ENCODE assay signal across 12 cellular contexts in the genomic region with DNA sequence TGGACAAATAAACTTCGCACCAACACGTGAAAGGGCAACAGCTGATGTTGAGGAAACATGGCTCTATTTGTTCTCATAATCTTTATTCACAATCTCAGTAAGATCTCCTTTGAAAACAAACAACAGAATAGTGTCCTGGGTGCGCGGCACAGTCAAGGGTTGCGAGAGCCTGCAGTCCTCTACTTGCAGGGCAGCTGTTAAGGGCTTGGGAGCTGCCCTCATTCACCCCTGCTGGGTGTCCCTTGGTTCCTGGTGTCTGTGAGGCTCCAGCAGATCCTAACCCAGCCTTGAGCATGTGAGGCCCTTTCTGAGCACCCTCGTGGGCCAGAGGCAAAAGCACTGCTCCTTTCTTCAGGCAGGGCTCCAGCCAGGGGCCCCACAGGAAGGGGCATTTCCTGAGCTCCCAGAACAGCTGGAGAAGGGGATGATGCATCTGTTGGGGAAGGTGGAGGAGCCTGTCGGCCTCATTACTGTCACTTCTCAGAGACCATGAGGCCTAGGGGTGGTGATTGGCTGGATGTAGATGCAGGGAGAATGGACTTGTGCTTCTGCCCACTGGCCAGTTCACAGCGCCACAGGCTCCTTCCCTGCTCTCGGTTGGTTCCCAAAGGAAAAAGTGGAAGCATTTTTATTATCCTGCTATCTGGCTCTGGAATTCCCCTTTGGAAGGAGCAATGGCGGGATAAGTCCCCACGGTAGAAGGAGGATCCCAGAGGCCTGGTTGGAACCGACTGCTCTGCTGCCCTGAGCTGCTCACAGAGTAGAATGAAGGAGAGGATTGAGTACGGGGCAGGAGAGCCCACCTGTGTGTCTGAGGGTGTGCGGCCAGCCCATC. TPM values are rescaled to one million over a fixed set of nuclear protein-coding genes. Genes with fewer than 3 reads are reported as not detected.
DNase-seq lines count a peak whose midpoint lies in the region; ATAC-seq and TF ChIP-seq lines count a peak whose summit lies in the region.
"Had no signal": no experiment of that assay in that cellular context is flagged by ENCODE, and none has a peak within 500 bp of the region (broad histone marks: within the 10 kb centered on the region; RNA-seq: fewer than 3 reads in every experiment).

No MANE protein-coding gene starts in this region.

- peaks cover 0 to 2% (median 0%) of the 10 kb centered on the region in 5 experiments for H3K9me3 Mint-ChIP-seq in brain

- DNase-seq in NCI-H510A treated with DMSO at 0.1 percent for 48 hours (lab: John Stamatoyannopoulos, UW), result peak; percentile 13
- DNase-seq in NCI-H510A (lab: John Stamatoyannopoulos, UW), result no peak
- peak; percentile 24 for DNase-seq in H7
- DNase-seq in omental fat pad (ENCODE audit: low spot score), result peak; percentile 2
- no peak for DNase-seq in COLO668 (lab: John Stamatoyannopoulos, UW; ENCODE audit: unreplicated experiment)
- no peak for DNase-seq in NCI-H146 treated with DMSO at 0.1 percent for 48 hours (lab: John Stamatoyannopoulos, UW; ENCODE audit: unreplicated experiment)
- DNase-seq: 8988T, erythroblast, NCI-H2171 treated with DMSO at 0.1 percent for 48 hours had no signal

- peak overlapping the region in 4 of 5 experiments; percentile 13 to 58 (median 51) for H3K27ac Mint-ChIP-seq in brain

- H3K27me3 ChIP-seq in H7 (ENCODE audit: control insufficient read depth, insufficient read depth, low read length), result no peaks in the 10 kb centered on the region
- H3K27me3 ChIP-seq: tibial artery had no signal

- no peak for ATAC-seq in omental fat pad (ENCODE audit: low FRiP score)
- ATAC-seq in activated CD4-positive, CD25-positive, alpha-beta regulatory T cell treated with anti-CD3 and anti-CD28 coated beads, Interleukin-2, amount 50 U/mL, for 24 hours, result no peak

- H3K36me3 Mint-ChIP-seq in brain, result no peaks in the 10 kb centered on the region

- H3K4me3 ChIP-seq in H7 (ENCODE audit: insufficient read depth, low read depth, low read length), result no peak overlapping the region
- H3K4me3 ChIP-seq: tibial artery had no signal

- H3K27me3 Mint-ChIP-seq in brain, result no peaks in the 10 kb centered on the region

- no peak overlapping the region for H3K4me3 Mint-ChIP-seq in brain

- H3K36me3 ChIP-seq in H7 (replicated peaks; ENCODE audit: control insufficient read depth, insufficient read depth, low read length), result no peaks in the 10 kb centered on the region
- H3K36me3 ChIP-seq: tibial artery had no signal

- no peak for TF ChIP-seq CTCF in brain (conservative IDR thresholded peaks at IDR 0.05)
- no peak for TF ChIP-seq CTCF in omental fat pad (IDR thresholded peaks at IDR 0.05)

- peaks cover 42% of the 10 kb centered on the region for H3K4me1 Mint-ChIP-seq in brain

RNA-seq across cellular contexts. Expression of a gene that starts 51.9 kb away (rescaled TPM):
- total RNA-seq in H7 (2014; rRNA removed; shearing (Covaris generic)), result 29.5 and 36.5 TPM in 2 replicates
- polyA plus RNA-seq in brain (ENCODE audit: insufficient read depth, low read depth, low replicate concordance), result 88.5 TPM
- total RNA-seq in omental fat pad, result 10 to 100 TPM; 49.7 to 67.5 (median 62.3) TPM

Comparison
In these comparisons a context has a peak if more than half of its experiments do, and no peak if none do; other contexts are left out.
1. DNase-seq: peak in NCI-H510A treated with DMSO at 0.1 percent for 48 hours (single experiment), H7 (single experiment) and omental fat pad (single experiment); none in NCI-H510A (single experiment), COLO668 (single experiment) and NCI-H146 treated with DMSO at 0.1 percent for 48 hours (single experiment).